Comparison of ENCODE assay signal across 13 cellular contexts in genomic region chr13:21825186-21825585, GRCh38.
"Had no signal": no experiment of that assay in that cellular context is flagged by ENCODE, and none has a peak within 500 bp of the region (broad histone marks: within the 10 kb centered on the region; RNA-seq: fewer than 3 reads in every experiment).

No MANE protein-coding gene starts in this region.

- H3K4me3 ChIP-seq: breast epithelium had no signal

- ATAC-seq: activated CD4-positive, alpha-beta T cell treated with anti-CD3 and anti-CD28 coated beads for 36 hours; activated CD8-positive, alpha-beta T cell treated with anti-CD3 and anti-CD28 coated beads for 36 hours; left lobe of liver; T-cell had no signal

- DNase-seq: activated CD4-positive, alpha-beta T cell treated with anti-CD3 and anti-CD28 coated beads for 36 hours; activated CD8-positive, alpha-beta memory T cell treated with anti-CD3 and anti-CD28 coated beads, Interleukin-2, amount 50 U/mL, for 48 hours; activated CD8-positive, alpha-beta T cell treated with anti-CD3 and anti-CD28 coated beads for 36 hours; activated naive CD8-positive, alpha-beta T cell treated with anti-CD3 and anti-CD28 coated beads, Interleukin-2, amount 10 ng/mL, durations not matched to agents 7 days and 5 days; aorta; foreskin melanocyte; head of caudate nucleus; retina; T-cell; T1000; WERI-Rb-1 had no signal
